1 cellular context compared by ENCODE assay signal in genomic region chr20:47330933-47331708, GRCh38.
TF ChIP-seq lines count a peak whose summit lies in the region.

No MANE protein-coding gene starts in this region.

TF ChIP-seq in K562, 482 proteins besides CTCF, POLR2A, EP300 and RAD21 (continued from another document):
- TF ChIP-seq RREB1 (CRISPR knock-in tag; IDR thresholded peaks at IDR 0.05) = no peak
- TF ChIP-seq SRSF3 (IDR thresholded peaks at IDR 0.05; ENCODE audit: insufficient read depth, low read length) = no peak
- TF ChIP-seq ZKSCAN3 (CRISPR knock-in tag; IDR thresholded peaks at IDR 0.05) = no peak
- peak; percentile 30 for TF ChIP-seq TAF1 (IDR thresholded peaks at IDR 0.05; ENCODE audit: control insufficient read depth, extremely low read depth, insufficient read depth, low read length, severe bottlenecking)
- peak; percentile 64 for TF ChIP-seq CXXC5 (CRISPR knock-in tag; IDR thresholded peaks at IDR 0.05)
- TF ChIP-seq BACH1 (tag; IDR thresholded peaks at IDR 0.05) = peak; percentile 86
- no peak for TF ChIP-seq GABPB2 (CRISPR knock-in tag; conservative IDR thresholded peaks at IDR 0.05)
- TF ChIP-seq ZNF507 (tag; conservative IDR thresholded peaks at IDR 0.05) = no peak
- TF ChIP-seq CREM (IDR thresholded peaks at IDR 0.05; ENCODE audit: low read depth) = peak; percentile 64; the same call in 1 of the 2 replicates
- no peak for TF ChIP-seq RHOXF2B (CRISPR knock-in tag; conservative IDR thresholded peaks at IDR 0.05)
- no peak for TF ChIP-seq ARHGAP35 (IDR thresholded peaks at IDR 0.05; ENCODE audit: partially characterized antibody)
- no peak for TF ChIP-seq ZNF217 (CRISPR knock-in tag; IDR thresholded peaks at IDR 0.05)
- peak; percentile 82 for TF ChIP-seq TFAP4 (CRISPR knock-in tag; IDR thresholded peaks at IDR 0.05; ENCODE audit: borderline replicate concordance)
- peak; percentile 70 for TF ChIP-seq HMBOX1 (IDR thresholded peaks at IDR 0.05)
- peak; percentile 84 to 97 for TF ChIP-seq RCOR1 (IDR thresholded peaks at IDR 0.05; ENCODE audit: borderline replicate concordance in 1 of 2, low read depth in 2 of 2, low read length in 2 of 2)
